Comparison of ENCODE assay signal across 2 cellular contexts in genomic region chr3:55183259-55183658, GRCh38.
TF ChIP-seq lines count a peak whose summit lies in the region.

No MANE protein-coding gene starts in this region.

TF ChIP-seq in IMR-90, 13 proteins besides CTCF, POLR2A, EP300 and RAD21:
- no peak for TF ChIP-seq RCOR1 (IDR thresholded peaks at IDR 0.05; ENCODE audit: insufficient replicate concordance, low read length)

TF ChIP-seq in SK-N-SH, 30 proteins besides CTCF, POLR2A, EP300 and RAD21:
- TF ChIP-seq MXI1 (IDR thresholded peaks at IDR 0.05; ENCODE audit: low read depth, low read length) (0 out of 2 replicates have a peak, but pooled peaks have one; percentile 17), RCOR1 (IDR thresholded peaks at IDR 0.05; ENCODE audit: low read length) (peak; percentile 38; the same call in 1 of the 2 replicates), PBX3 (IDR thresholded peaks at IDR 0.05) (no peak), TAF1 (IDR thresholded peaks at IDR 0.05; ENCODE audit: borderline replicate concordance, low read depth, low read length) (no peak), CHD2 (IDR thresholded peaks at IDR 0.05; ENCODE audit: low read length, partially characterized antibody) (no peak), USF1 (IDR thresholded peaks at IDR 0.05; ENCODE audit: borderline replicate concordance, low read depth) (no peak), GATA2 (CRISPR knock-in tag; IDR thresholded peaks at IDR 0.05) (no peak), POLR2AphosphoS5 (IDR thresholded peaks at IDR 0.05; ENCODE audit: low read depth, low read length) (no peak), MEF2A (IDR thresholded peaks at IDR 0.05; ENCODE audit: borderline replicate concordance, low read depth) (no peak), SMC3 (IDR thresholded peaks at IDR 0.05; ENCODE audit: low read depth, low read length) (no peak)
